In genomic region chr14:61470261-61470953, GRCh38 we compare ENCODE assay signal across 8 cellular contexts.
DNase-seq lines count a peak whose midpoint lies in the region; ATAC-seq and TF ChIP-seq lines count a peak whose summit lies in the region.

No MANE protein-coding gene starts in this region.

- TF ChIP-seq CTCF in AG04449 (IDR thresholded peaks at IDR 0.05; ENCODE audit: insufficient read depth, low read length, missing control alignments) (peak; percentile 12), epithelial cell of proximal tubule (conservative IDR thresholded peaks at IDR 0.05; ENCODE audit: low read depth, low read length) (peak; percentile 43), osteocyte (IDR thresholded peaks at IDR 0.05) (peak; percentile 59), MM.1S (IDR thresholded peaks at IDR 0.05; ENCODE audit: low read length) (no peak)

- H3K9me3 Mint-ChIP-seq in osteocyte (ENCODE audit: unreplicated experiment), result peaks cover 1% of the 10 kb centered on the region

- H3K4me3 ChIP-seq in AG04449 (ENCODE audit: low read depth, low read length) (no peak overlapping the region), HAP-1 (no peak overlapping the region), epithelial cell of proximal tubule (ENCODE audit: low read depth, low read length) (no peak overlapping the region), MM.1S (ENCODE audit: low read length) (no peak overlapping the region)

- peak; percentile 90 for DNase-seq in AG04449 (ENCODE audit: low read depth, low spot score)
- peak; percentile 26 to 31 for DNase-seq in HAP-1 (ENCODE audit: low spot score in 2 of 2)
- DNase-seq in SK-MEL-5 (ENCODE audit: low read depth, low spot score), result peak; percentile 27
- DNase-seq in epithelial cell of proximal tubule (ENCODE audit: low read depth), result no peak
- DNase-seq in osteocyte (ENCODE audit: extremely low spot score, unreplicated experiment), result no peak
- no peak for DNase-seq in MM.1S

- CTCF ChIA-PET in AG04449 (lab: Yijun Ruan, JAX), result interaction anchor here (0.7 to 8.5 kb wide), 24 partner anchors 8 to 656 kb away, joined by 3 to 108 read pairs (median 4); partner anchors contain the start of gene SNAPC1

- no peaks in the 10 kb centered on the region for H3K4me1 ChIP-seq in HAP-1
- H3K4me1 ChIP-seq in MM.1S (ENCODE audit: low read length), result no peaks in the 10 kb centered on the region

- peak overlapping the region; percentile 92 for H3K27ac Mint-ChIP-seq in osteocyte (ENCODE audit: unreplicated experiment)

- H3K4me2 ChIP-seq in MM.1S (ENCODE audit: low read depth, low read length), result no peak overlapping the region

- POLR2A ChIA-PET in AG04449 (lab: Yijun Ruan, JAX), result interaction anchor here (0.6 to 0.9 kb wide), 4 partner anchors 57 to 92 kb away, joined by 3 to 5 read pairs (median 3); no protein-coding TSS in a partner anchor

- H2AFZ ChIP-seq in MM.1S (ENCODE audit: low read length), result no peak overlapping the region

- H3F3A ChIP-seq in MM.1S (ENCODE audit: insufficient read depth, low read length), result no peaks in the 10 kb centered on the region

- H3K27me3 Mint-ChIP-seq in osteocyte (ENCODE audit: unreplicated experiment), result no peaks in the 10 kb centered on the region

- peaks cover under 1% of the 10 kb centered on the region for H3K36me3 Mint-ChIP-seq in osteocyte (ENCODE audit: unreplicated experiment)

- H3K27ac ChIP-seq in MM.1S (ENCODE audit: low read length), result no peak overlapping the region

- H3K27me3 ChIP-seq in HAP-1 (ENCODE audit: low read depth) (peaks cover 26% of the 10 kb centered on the region), MM.1S (replicated peaks; ENCODE audit: insufficient read depth, low read length) (no peaks in the 10 kb centered on the region)

- H3K4me1 Mint-ChIP-seq in osteocyte (ENCODE audit: unreplicated experiment), result peaks cover 52% of the 10 kb centered on the region

- in situ Hi-C loops in HAP-1 (cut with MboI; ENCODE audit: low sequenced_read_pairs), result no loop called here
- in situ Hi-C loops in SK-MEL-5 (cut with HindIII; ENCODE audit: low pct_unique_long_range_greater_than_20kb, low sequenced_read_pairs), result loop anchor here (25.0 kb wide), 1 partner anchor 267 kb away; no protein-coding TSS in a partner anchor

- H3K79me2 ChIP-seq in MM.1S (ENCODE audit: low read length), result no peaks in the 10 kb centered on the region

- H3K4me3 Mint-ChIP-seq in osteocyte (ENCODE audit: unreplicated experiment), result peak overlapping the region; percentile 67

- H3K9me3 ChIP-seq in HAP-1, result no peaks in the 10 kb centered on the region
- no peaks in the 10 kb centered on the region for H3K9me3 ChIP-seq in MM.1S (replicated peaks; ENCODE audit: insufficient read depth, low read length)

- ATAC-seq in GM21529 (IDR thresholded peaks at IDR 0.05; ENCODE audit: unreplicated experiment) (no peak), GM18502 (IDR thresholded peaks at IDR 0.05; ENCODE audit: poor library complexity, unreplicated experiment) (no peak)

- no peaks in the 10 kb centered on the region for H3K9me2 ChIP-seq in MM.1S (replicated peaks; ENCODE audit: insufficient read depth, low read length)

- H3K36me3 ChIP-seq in HAP-1 (replicated peaks) (no peaks in the 10 kb centered on the region), MM.1S (replicated peaks; ENCODE audit: insufficient read depth, low read length) (no peaks in the 10 kb centered on the region)

- no peaks in the 10 kb centered on the region for H4K20me1 ChIP-seq in MM.1S (ENCODE audit: insufficient read depth, low read length)

- no peak overlapping the region for H3K9ac ChIP-seq in MM.1S (ENCODE audit: low read length)

Comparison
In these comparisons a context has a peak if more than half of its experiments do, and no peak if none do; other contexts are left out.
1. DNase-seq: peak in AG04449 (single experiment), HAP-1 (2 of 2) and SK-MEL-5 (single experiment); none in epithelial cell of proximal tubule (single experiment), osteocyte (single experiment) and MM.1S (single experiment).